In genomic region chr3:54514416-54514815, GRCh38 we compare ENCODE assay signal across 8 cellular contexts.
"Had no signal": no experiment of that assay in that cellular context is flagged by ENCODE, and none has a peak within 500 bp of the region (broad histone marks: within the 10 kb centered on the region; RNA-seq: fewer than 3 reads in every experiment).

No MANE protein-coding gene starts in this region.

- DNase-seq: GM23248, GOT3, H9, HCEC 1CT had no signal

- H3K9ac ChIP-seq: GM23248 had no signal

- H3K27ac ChIP-seq: GM23248, HL-60 had no signal

- H3K4me3 ChIP-seq: GM23248 had no signal

- FAIRE-seq: H54, HepG2 had no signal

- H3K36me3 Mint-ChIP-seq: IgD-negative memory B cell had no signal

- H2AFZ ChIP-seq: GM23248 had no signal

- H3K27me3 Mint-ChIP-seq: IgD-negative memory B cell had no signal

- H3K27ac Mint-ChIP-seq: H9, IgD-negative memory B cell had no signal

- H3K4me3 Mint-ChIP-seq: H9 had no signal

- H3K4me1 Mint-ChIP-seq: IgD-negative memory B cell had no signal
